Comparison of ENCODE assay signal across 8 cellular contexts in the genomic region with DNA sequence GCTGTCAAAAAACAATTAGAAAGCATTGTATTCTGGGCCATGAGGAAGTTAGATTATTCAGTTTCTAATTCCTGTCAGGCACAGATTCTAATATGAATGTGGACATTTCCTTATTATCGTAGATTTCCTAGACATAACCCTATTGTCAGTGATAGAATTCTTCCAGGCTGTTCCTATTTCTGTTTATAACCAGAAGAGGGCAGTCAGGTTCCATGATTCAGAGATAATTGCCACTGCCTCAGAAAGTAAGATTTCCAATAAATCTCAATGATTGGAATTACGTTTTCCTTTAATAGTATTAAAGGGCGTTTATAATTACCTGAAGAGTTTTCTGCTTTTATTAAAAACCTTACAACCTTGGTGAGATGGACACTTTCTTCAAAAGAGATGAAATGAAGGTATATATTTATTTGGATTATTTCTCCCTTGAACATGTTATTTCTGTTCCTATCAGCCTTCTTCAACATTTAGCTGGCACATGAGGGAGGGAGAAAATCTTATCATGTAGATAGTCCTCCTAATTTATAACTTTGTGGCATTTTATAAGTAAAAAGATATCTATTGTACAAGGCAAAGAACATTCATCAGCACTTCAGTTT.
DNase-seq lines count a peak whose midpoint lies in the region; ATAC-seq and TF ChIP-seq lines count a peak whose summit lies in the region.

No MANE protein-coding gene starts in this region.

- no peak for DNase-seq in CD14-positive monocyte (ENCODE audit: low spot score)
- peak; percentile 38 for DNase-seq in H4 (ENCODE audit: low spot score)
- peak; percentile 15 for DNase-seq in NCI-H524 treated with DMSO at 0.1 percent for 48 hours (lab: John Stamatoyannopoulos, UW)
- peak; percentile 32 for DNase-seq in cerebellum (ENCODE audit: low spot score)
- DNase-seq in lung microvascular endothelial cell (ENCODE audit: low read depth in 2 of 2): peak; percentile 83 to 86
- DNase-seq in activated CD4-positive, alpha-beta memory T cell treated with anti-CD3 and anti-CD28 coated beads for 36 hours: no peak
- no peak for DNase-seq in activated CD4-positive, alpha-beta memory T cell treated with anti-CD3 and anti-CD28 coated beads, Interleukin-2, amount 10 ng/mL, durations not matched to agents 7 days and 5 days

- peak; percentile 44 for TF ChIP-seq CTCF in CD14-positive monocyte (IDR thresholded peaks at IDR 0.05)

- no peak for ATAC-seq in GM19455 (IDR thresholded peaks at IDR 0.05; ENCODE audit: unreplicated experiment)

- H3K27ac Mint-ChIP-seq in CD14-positive monocyte: no peak overlapping the region
- H3K27ac Mint-ChIP-seq in activated CD4-positive, alpha-beta memory T cell treated with anti-CD3 and anti-CD28 coated beads for 36 hours: no peak overlapping the region
- H3K27ac Mint-ChIP-seq in activated CD4-positive, alpha-beta memory T cell treated with anti-CD3 and anti-CD28 coated beads, Interleukin-2, amount 10 ng/mL, durations not matched to agents 7 days and 5 days: no peak overlapping the region

- H3K4me1 Mint-ChIP-seq in CD14-positive monocyte: no peaks in the 10 kb centered on the region
- H3K4me1 Mint-ChIP-seq in activated CD4-positive, alpha-beta memory T cell treated with anti-CD3 and anti-CD28 coated beads for 36 hours (ENCODE audit: low read depth): no peaks in the 10 kb centered on the region
- no peaks in the 10 kb centered on the region for H3K4me1 Mint-ChIP-seq in activated CD4-positive, alpha-beta memory T cell treated with anti-CD3 and anti-CD28 coated beads, Interleukin-2, amount 10 ng/mL, durations not matched to agents 7 days and 5 days

- intact Hi-C loops in CD14-positive monocyte (cut with micrococcal nuclease): no loop called here
- intact Hi-C loops in activated CD4-positive, alpha-beta memory T cell treated with anti-CD3 and anti-CD28 coated beads for 36 hours (cut with micrococcal nuclease): loop anchor here (1.0 to 2.0 kb wide), 2 partner anchors 94 to 622 kb away; no protein-coding TSS in a partner anchor

- no peaks in the 10 kb centered on the region for H3K36me3 Mint-ChIP-seq in CD14-positive monocyte
- no peaks in the 10 kb centered on the region for H3K36me3 Mint-ChIP-seq in activated CD4-positive, alpha-beta memory T cell treated with anti-CD3 and anti-CD28 coated beads for 36 hours
- H3K36me3 Mint-ChIP-seq in activated CD4-positive, alpha-beta memory T cell treated with anti-CD3 and anti-CD28 coated beads, Interleukin-2, amount 10 ng/mL, durations not matched to agents 7 days and 5 days (ENCODE audit: low read depth): no peaks in the 10 kb centered on the region

- POLR2A ChIA-PET in activated CD4-positive, alpha-beta memory T cell treated with anti-CD3 and anti-CD28 coated beads for 36 hours (lab: Charles Lee): no interaction called here
- POLR2A ChIA-PET in activated CD4-positive, alpha-beta memory T cell treated with anti-CD3 and anti-CD28 coated beads, Interleukin-2, amount 10 ng/mL, durations not matched to agents 7 days and 5 days (lab: Charles Lee): no interaction called here

- peaks cover 3 to 17% (median 6%) of the 10 kb centered on the region in 3 donors for H3K27me3 Mint-ChIP-seq in CD14-positive monocyte (ENCODE audit: low read depth in 3 of 3)
- H3K27me3 Mint-ChIP-seq in activated CD4-positive, alpha-beta memory T cell treated with anti-CD3 and anti-CD28 coated beads for 36 hours: peaks cover 9% of the 10 kb centered on the region
- H3K27me3 Mint-ChIP-seq in activated CD4-positive, alpha-beta memory T cell treated with anti-CD3 and anti-CD28 coated beads, Interleukin-2, amount 10 ng/mL, durations not matched to agents 7 days and 5 days: peaks cover 17% of the 10 kb centered on the region

- CTCF ChIA-PET in activated CD4-positive, alpha-beta memory T cell treated with anti-CD3 and anti-CD28 coated beads for 36 hours (lab: Charles Lee): interaction anchor here (0.7 to 1.7 kb wide), 10 partner anchors 9 to 620 kb away, joined by 3 to 6 read pairs (median 4); no protein-coding TSS in a partner anchor
- CTCF ChIA-PET in activated CD4-positive, alpha-beta memory T cell treated with anti-CD3 and anti-CD28 coated beads, Interleukin-2, amount 10 ng/mL, durations not matched to agents 7 days and 5 days (lab: Charles Lee): interaction anchor here (0.8 to 1.5 kb wide), 4 partner anchors 8 to 93 kb away, joined by 3 to 5 read pairs (median 4); no protein-coding TSS in a partner anchor

- no peaks in the 10 kb centered on the region for H3K9me3 Mint-ChIP-seq in CD14-positive monocyte
- H3K9me3 Mint-ChIP-seq in activated CD4-positive, alpha-beta memory T cell treated with anti-CD3 and anti-CD28 coated beads for 36 hours: no peaks in the 10 kb centered on the region
- no peaks in the 10 kb centered on the region for H3K9me3 Mint-ChIP-seq in activated CD4-positive, alpha-beta memory T cell treated with anti-CD3 and anti-CD28 coated beads, Interleukin-2, amount 10 ng/mL, durations not matched to agents 7 days and 5 days

- H3K4me3 Mint-ChIP-seq in CD14-positive monocyte: no peak overlapping the region
- no peak overlapping the region for H3K4me3 Mint-ChIP-seq in activated CD4-positive, alpha-beta memory T cell treated with anti-CD3 and anti-CD28 coated beads for 36 hours
- H3K4me3 Mint-ChIP-seq in activated CD4-positive, alpha-beta memory T cell treated with anti-CD3 and anti-CD28 coated beads, Interleukin-2, amount 10 ng/mL, durations not matched to agents 7 days and 5 days: no peak overlapping the region

Comparison
In these comparisons a context has a peak if more than half of its experiments do, and no peak if none do; other contexts are left out.
1. DNase-seq: peak in H4 (single experiment), NCI-H524 treated with DMSO at 0.1 percent for 48 hours (single experiment), cerebellum (single experiment) and lung microvascular endothelial cell (2 of 2); none in CD14-positive monocyte (single experiment), activated CD4-positive, alpha-beta memory T cell treated with anti-CD3 and anti-CD28 coated beads for 36 hours (single experiment) and activated CD4-positive, alpha-beta memory T cell treated with anti-CD3 and anti-CD28 coated beads, Interleukin-2, amount 10 ng/mL, durations not matched to agents 7 days and 5 days (single experiment).